Comparison of ENCODE assay signal across 10 cellular contexts in the genomic region with DNA sequence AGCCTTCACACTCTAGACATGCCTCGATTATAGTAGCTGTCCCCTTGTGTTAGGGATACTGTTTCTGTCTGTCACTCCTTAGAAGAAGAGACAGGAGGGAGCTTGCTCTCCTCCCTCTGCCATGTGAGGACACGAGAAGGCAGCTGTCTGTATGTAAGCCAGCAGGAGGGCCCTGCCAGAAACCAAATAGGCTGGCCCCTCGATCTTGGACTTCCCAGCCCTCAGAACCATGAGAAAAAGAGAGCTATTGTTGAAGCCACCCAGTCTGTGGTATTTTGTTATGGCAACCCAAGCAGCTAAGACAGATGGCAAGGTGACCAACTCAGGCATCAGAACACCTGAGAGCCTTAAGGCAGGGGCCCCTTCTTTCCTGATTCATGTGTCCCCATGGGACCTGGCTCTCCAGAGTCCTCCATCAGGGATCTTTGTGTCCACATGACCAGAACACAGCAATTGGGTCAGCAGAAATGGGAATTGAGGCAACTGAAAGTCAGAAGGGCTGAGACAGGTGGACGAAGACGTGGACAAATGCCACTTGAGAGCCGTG.
DNase-seq lines count a peak whose midpoint lies in the region; ATAC-seq, FAIRE-seq and TF ChIP-seq lines count a peak whose summit lies in the region.
"Had no signal": no experiment of that assay in that cellular context is flagged by ENCODE, and none has a peak within 500 bp of the region (broad histone marks: within the 10 kb centered on the region; RNA-seq: fewer than 3 reads in every experiment).

No MANE protein-coding gene starts in this region.

- peak overlapping the region; percentile 87 for H3K27ac Mint-ChIP-seq in activated naive CD8-positive, alpha-beta T cell treated with anti-CD3 and anti-CD28 coated beads, Interleukin-2, amount 10 ng/mL, durations not matched to agents 7 days and 5 days

- no peaks in the 10 kb centered on the region for H3K9me3 Mint-ChIP-seq in activated naive CD8-positive, alpha-beta T cell treated with anti-CD3 and anti-CD28 coated beads, Interleukin-2, amount 10 ng/mL, durations not matched to agents 7 days and 5 days

- ATAC-seq in activated naive CD8-positive, alpha-beta T cell treated with anti-CD3 and anti-CD28 coated beads, Interleukin-2, amount 10 ng/mL, durations not matched to agents 7 days and 5 days (ENCODE audit: low read depth) = no peak

- H3K27me3 Mint-ChIP-seq in activated naive CD8-positive, alpha-beta T cell treated with anti-CD3 and anti-CD28 coated beads, Interleukin-2, amount 10 ng/mL, durations not matched to agents 7 days and 5 days = no peaks in the 10 kb centered on the region

- H3K27ac ChIP-seq in ACC112 (ENCODE audit: low read depth, low read length) = peak overlapping the region; percentile 98; the same call in 1 of the 2 replicates
- H3K27ac ChIP-seq in HUES48 (ENCODE audit: low read depth, low read length) = peak overlapping the region; percentile 45
- H3K27ac ChIP-seq in muscle layer of duodenum (ENCODE audit: low read length) = peak overlapping the region; percentile 56
- no peak overlapping the region for H3K27ac ChIP-seq in suprapubic skin
- H3K27ac ChIP-seq: C4-2B had no signal

- peaks cover 47% of the 10 kb centered on the region for H3K79me2 ChIP-seq in ACC112 (ENCODE audit: control insufficient read depth, insufficient read depth, low read length, unreplicated experiment)

- no peak for TF ChIP-seq POLR2A in suprapubic skin (IDR thresholded peaks at IDR 0.05)

- H3K27me3 ChIP-seq in ACC112 (ENCODE audit: insufficient read depth, low read length) (no peaks in the 10 kb centered on the region), HUES48 (ENCODE audit: control insufficient read depth, insufficient read depth, low read length) (no peaks in the 10 kb centered on the region), muscle layer of duodenum (ENCODE audit: low read depth, low read length) (no peaks in the 10 kb centered on the region), suprapubic skin (no peaks in the 10 kb centered on the region)

- peaks cover 53% of the 10 kb centered on the region for H3K4me1 Mint-ChIP-seq in activated naive CD8-positive, alpha-beta T cell treated with anti-CD3 and anti-CD28 coated beads, Interleukin-2, amount 10 ng/mL, durations not matched to agents 7 days and 5 days

- TF ChIP-seq EP300 in suprapubic skin (IDR thresholded peaks at IDR 0.05) = no peak

- no peak for TF ChIP-seq CTCF in suprapubic skin (IDR thresholded peaks at IDR 0.05)

- POLR2A ChIA-PET in activated naive CD8-positive, alpha-beta T cell treated with anti-CD3 and anti-CD28 coated beads, Interleukin-2, amount 10 ng/mL, durations not matched to agents 7 days and 5 days (lab: Charles Lee) = interaction anchor here (1.2 kb wide), 1 partner anchor 18 kb away, joined by 3 read pairs; no protein-coding TSS in a partner anchor

- peaks cover 16% of the 10 kb centered on the region for H3K36me3 Mint-ChIP-seq in activated naive CD8-positive, alpha-beta T cell treated with anti-CD3 and anti-CD28 coated beads, Interleukin-2, amount 10 ng/mL, durations not matched to agents 7 days and 5 days

- H2AFZ ChIP-seq in ACC112 (ENCODE audit: low read length, unreplicated experiment) = no peak overlapping the region

- no peak for FAIRE-seq in frontal cortex (lab: Jason Lieb, UNC)
- FAIRE-seq: endometrium had no signal

- H3K9me3 ChIP-seq in HUES48 (ENCODE audit: control insufficient read depth, insufficient read depth, low read length) (no peaks in the 10 kb centered on the region), muscle layer of duodenum (ENCODE audit: control insufficient read depth in 1 of 2, low read length in 2 of 2) (no peaks in the 10 kb centered on the region), suprapubic skin (no peaks in the 10 kb centered on the region)

- H3K4me3 Mint-ChIP-seq in activated naive CD8-positive, alpha-beta T cell treated with anti-CD3 and anti-CD28 coated beads, Interleukin-2, amount 10 ng/mL, durations not matched to agents 7 days and 5 days = peak overlapping the region; percentile 83

- no peak overlapping the region for H3K9ac ChIP-seq in HUES48 (ENCODE audit: low read depth, low read length)

- H3K36me3 ChIP-seq in ACC112 (ENCODE audit: insufficient read depth, low read length) = 0 out of 2 replicates have a peak, but pooled peaks cover 5% of the 10 kb centered on the region
- no peaks in the 10 kb centered on the region; the same call in 1 of the 2 replicates for H3K36me3 ChIP-seq in HUES48 (ENCODE audit: control insufficient read depth, insufficient read depth, low read length)
- no peaks in the 10 kb centered on the region for H3K36me3 ChIP-seq in muscle layer of duodenum (ENCODE audit: control insufficient read depth in 1 of 2, insufficient read depth in 2 of 2, low read length in 2 of 2)
- H3K36me3 ChIP-seq in suprapubic skin = peaks cover 2% of the 10 kb centered on the region

- DNase-seq in activated naive CD8-positive, alpha-beta T cell treated with anti-CD3 and anti-CD28 coated beads, Interleukin-2, amount 10 ng/mL, durations not matched to agents 7 days and 5 days = no peak
- no peak for DNase-seq in suprapubic skin (ENCODE audit: low spot score in 2 of 2)
- no peak for DNase-seq in frontal cortex (ENCODE audit: low spot score in 2 of 2)
- DNase-seq in medulla oblongata (ENCODE audit: extremely low spot score) = no peak
- no peak for DNase-seq in amniotic stem cell (lab: John Stamatoyannopoulos, UW)

- H3K4me3 ChIP-seq in ACC112 (ENCODE audit: low read depth, low read length) = no peak overlapping the region
- no peak overlapping the region for H3K4me3 ChIP-seq in HUES48 (ENCODE audit: low read depth, low read length)
- H3K4me3 ChIP-seq in muscle layer of duodenum (ENCODE audit: low read depth in 1 of 2, low read length in 2 of 2) = no peak overlapping the region
- H3K4me3 ChIP-seq in suprapubic skin = no peak overlapping the region

- 82% methylated on average over 6 of the region's 6 CpGs for WGBS in suprapubic skin

- H3K4me1 ChIP-seq in ACC112 (ENCODE audit: control insufficient read depth, insufficient read depth, low read length, unreplicated experiment) (peaks cover 64% of the 10 kb centered on the region), HUES48 (ENCODE audit: control insufficient read depth, insufficient read depth, low read length) (peaks cover 6% of the 10 kb centered on the region; the same call in 1 of the 2 replicates), muscle layer of duodenum (ENCODE audit: control insufficient read depth in 1 of 2, insufficient read depth in 2 of 2, low read length in 2 of 2) (peaks cover 6 to 25% of the 10 kb centered on the region in 2 donors), suprapubic skin (peaks cover 59% of the 10 kb centered on the region)
